In the genomic region with DNA sequence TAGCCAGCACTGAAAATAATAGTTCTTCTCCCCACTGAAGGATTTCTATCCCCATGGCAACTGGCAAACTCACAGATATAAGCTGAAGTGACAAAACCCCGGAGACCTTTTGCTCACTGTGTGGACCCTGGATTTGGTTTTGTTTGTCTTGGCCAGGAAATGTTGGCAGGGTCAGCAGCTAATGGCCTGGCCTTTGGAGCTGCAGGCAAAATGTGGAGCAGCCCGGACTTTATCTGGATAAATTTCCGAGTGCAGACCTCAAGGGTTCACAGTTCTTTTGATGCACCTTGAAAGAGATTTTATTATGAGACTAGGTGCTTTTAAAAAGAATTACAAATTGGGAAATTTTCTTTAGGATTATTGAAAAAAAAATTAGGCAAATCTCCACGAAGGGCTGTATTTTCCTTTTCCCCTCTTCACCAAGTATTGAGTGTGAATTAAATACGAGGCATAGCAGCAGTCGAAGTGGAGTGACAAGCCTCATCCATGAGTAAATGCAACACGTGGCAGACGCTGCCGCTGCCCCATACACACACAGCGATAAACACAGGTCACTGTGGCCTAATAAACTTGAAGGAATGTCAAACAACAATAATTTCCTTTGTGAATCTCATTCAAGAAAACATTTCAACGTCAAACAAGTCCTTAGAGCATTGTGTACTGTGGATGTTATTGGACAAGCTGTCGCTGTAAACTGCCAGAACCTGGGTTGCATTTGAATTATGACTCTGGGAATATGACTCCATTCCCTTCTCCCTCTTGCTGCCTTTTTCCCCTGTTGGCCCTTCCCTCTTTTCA, we compare ENCODE assay signal across 15 cellular contexts. TPM values are rescaled to one million over a fixed set of nuclear protein-coding genes. Genes with fewer than 3 reads are reported as not detected.
DNase-seq lines count a peak whose midpoint lies in the region; ATAC-seq and TF ChIP-seq lines count a peak whose summit lies in the region.
"Had no signal": no experiment of that assay in that cellular context is flagged by ENCODE, and none has a peak within 500 bp of the region (broad histone marks: within the 10 kb centered on the region; RNA-seq: fewer than 3 reads in every experiment).

No MANE protein-coding gene starts in this region.

- H3K9me3 ChIP-seq in Panc1 (ENCODE audit: control insufficient read depth, insufficient read depth, low read depth, low read length) = no peaks in the 10 kb centered on the region

- no peak overlapping the region for H3K27ac ChIP-seq in Panc1 (ENCODE audit: low read length)
- H3K27ac ChIP-seq: foreskin keratinocyte had no signal

- peak; percentile 24 for DNase-seq in G401 (ENCODE audit: low spot score)
- DNase-seq in Panc1 (ENCODE audit: low read depth, low spot score) = no peak
- peak; percentile 87 for DNase-seq in fibroblast of villous mesenchyme (ENCODE audit: low read depth)
- DNase-seq in progenitor cell of endocrine pancreas (ENCODE audit: low spot score, unreplicated experiment) = no peak
- no peak for DNase-seq in CD14-positive monocyte (ENCODE audit: low spot score)
- no peak for DNase-seq in DMS114 treated with DMSO at 0.1 percent for 48 hours (lab: John Stamatoyannopoulos, UW; ENCODE audit: unreplicated experiment)
- DNase-seq: activated CD4-positive, alpha-beta T cell treated with anti-CD3 and anti-CD28 coated beads, Interleukin-2, amount 50 U/mL, for 1 hour; COR-L47; foreskin keratinocyte; midbrain; NCI-H1105; stimulated activated CD4-positive, alpha-beta T cell treated with anti-CD3 and anti-CD28 coated beads, Interleukin-1b, Interleukin-23, amount 100 ng/mL, for 48 hours; trophoblast cell had no signal

- no TSS peak for BruUV-seq in Panc1 (replicated peaks; lab: Mats Ljungman, UMichigan)

- H3K36me3 ChIP-seq in Panc1 (ENCODE audit: control insufficient read depth, insufficient read depth, low read length) = no peaks in the 10 kb centered on the region

- H3K27me3 Mint-ChIP-seq in progenitor cell of endocrine pancreas (no peaks in the 10 kb centered on the region), CD14-positive monocyte (ENCODE audit: low read depth in 3 of 3) (peaks cover 0 to 4% (median 0%) of the 10 kb centered on the region in 3 donors)

- TF ChIP-seq CTCF in Panc1 (IDR thresholded peaks at IDR 0.05) (no peak), fibroblast of villous mesenchyme (IDR thresholded peaks at IDR 0.05; ENCODE audit: insufficient read depth, low read depth, low read length) (no peak), progenitor cell of endocrine pancreas (IDR thresholded peaks at IDR 0.05; ENCODE audit: unreplicated experiment) (no peak), CD14-positive monocyte (IDR thresholded peaks at IDR 0.05) (no peak)

- in situ Hi-C loops in G401 (cut with HindIII; ENCODE audit: low sequenced_read_pairs) (no loop called here), Panc1 (cut with HindIII; ENCODE audit: low pct_unique_long_range_greater_than_20kb, low sequenced_read_pairs) (no loop called here)

- intact Hi-C loops in Panc1 (cut with micrococcal nuclease; ENCODE audit: unreplicated experiment) (no loop called here), CD14-positive monocyte (cut with micrococcal nuclease) (no loop called here)

- POLR2A ChIA-PET in Panc1 (lab: Charles Lee) = no interaction called here

- H3K4me3 Mint-ChIP-seq in progenitor cell of endocrine pancreas (ENCODE audit: low read depth) (peak overlapping the region; percentile 6), CD14-positive monocyte (no peak overlapping the region)

- H3K4me3 ChIP-seq in Panc1 (ENCODE audit: low read depth in 2 of 2, low read length in 2 of 2) (no peak overlapping the region), fibroblast of villous mesenchyme (ENCODE audit: low read depth, low read length) (no peak overlapping the region)

- H3K36me3 Mint-ChIP-seq in progenitor cell of endocrine pancreas (ENCODE audit: insufficient read depth) = no peaks in the 10 kb centered on the region
- no peaks in the 10 kb centered on the region for H3K36me3 Mint-ChIP-seq in CD14-positive monocyte

- H3K4me1 ChIP-seq in Panc1 (ENCODE audit: control insufficient read depth, insufficient read depth, low read length) = no peaks in the 10 kb centered on the region

- CTCF ChIA-PET in Panc1 (lab: Charles Lee) = no interaction called here

- H3K4me1 Mint-ChIP-seq in progenitor cell of endocrine pancreas (ENCODE audit: low read depth) (peaks cover 44% of the 10 kb centered on the region), CD14-positive monocyte (no peaks in the 10 kb centered on the region)

- ATAC-seq in Panc1 (peak; percentile 52; the same call in 1 of the 2 replicates), HG03469 (IDR thresholded peaks at IDR 0.05; ENCODE audit: unreplicated experiment) (no peak), GM21723 (IDR thresholded peaks at IDR 0.05; ENCODE audit: unreplicated experiment) (no peak)
- ATAC-seq: foreskin keratinocyte had no signal

- peaks cover 5% of the 10 kb centered on the region for H3K27me3 ChIP-seq in Panc1 (ENCODE audit: control insufficient read depth, insufficient read depth, low read length)
- H3K27me3 ChIP-seq: foreskin keratinocyte had no signal

- H3K27ac Mint-ChIP-seq in progenitor cell of endocrine pancreas (peak overlapping the region; percentile 82), CD14-positive monocyte (no peak overlapping the region)

- peaks cover 3% of the 10 kb centered on the region for H3K9me3 Mint-ChIP-seq in progenitor cell of endocrine pancreas (ENCODE audit: low read depth)
- peaks cover 0 to 4% (median 3%) of the 10 kb centered on the region in 7 donors for H3K9me3 Mint-ChIP-seq in CD14-positive monocyte

RNA-seq across cellular contexts. Expression of a gene that starts 35.1 kb away (rescaled TPM):
- total RNA-seq in G401 (2014; rRNA removed; shearing (Covaris generic)) = not detected in 2 replicates
- total RNA-seq in Panc1 (2021; ENCODE audit: unreplicated experiment) (3.0 TPM), fibroblast of villous mesenchyme (not detected in 2 replicates), progenitor cell of endocrine pancreas (not detected in 2 replicates)
- polyA plus RNA-seq in Panc1 (2012; ENCODE audit: insufficient read length) = 3.4 TPM
- not detected for polyA plus RNA-seq in CD14-positive monocyte

Comparison
In these comparisons a context has a peak if more than half of its experiments do, and no peak if none do; other contexts are left out.
1. DNase-seq: peak in G401 (single experiment) and fibroblast of villous mesenchyme (single experiment); none in Panc1 (single experiment), progenitor cell of endocrine pancreas (single experiment), CD14-positive monocyte (single experiment) and DMS114 treated with DMSO at 0.1 percent for 48 hours (single experiment).